ENCODE assay signal across 8 cellular contexts in genomic region chr5:41270423-41271251, GRCh38. TPM values are rescaled to one million over a fixed set of nuclear protein-coding genes. Genes with fewer than 3 reads are reported as not detected.
DNase-seq lines count a peak whose midpoint lies in the region; ATAC-seq and TF ChIP-seq lines count a peak whose summit lies in the region.

No MANE protein-coding gene starts in this region.

- no peaks in the 10 kb centered on the region for H3K27me3 Mint-ChIP-seq in Caco-2 (ENCODE audit: insufficient read depth, unreplicated experiment)
- H3K27me3 Mint-ChIP-seq in endodermal cell (ENCODE audit: insufficient read depth) = no peaks in the 10 kb centered on the region

- no peak overlapping the region for H2AK5ac ChIP-seq in mesendoderm (ENCODE audit: low read length)

- H4K8ac ChIP-seq in mesendoderm (ENCODE audit: low read depth, low read length) = no peak overlapping the region

- peak; percentile 64 for ATAC-seq in GM19043 (IDR thresholded peaks at IDR 0.05; ENCODE audit: low read depth, unreplicated experiment)
- ATAC-seq in HG03354 (IDR thresholded peaks at IDR 0.05; ENCODE audit: poor library complexity, severe bottlenecking, unreplicated experiment) = peak; percentile 90
- ATAC-seq in HG02571 (IDR thresholded peaks at IDR 0.05; ENCODE audit: unreplicated experiment) = no peak

- DNase-seq in Caco-2 = peak; percentile 46 to 60
- peak; percentile 67 for DNase-seq in endodermal cell
- DNase-seq in mesendoderm = peak; percentile 62
- no peak for DNase-seq in ecto neural progenitor cell (ENCODE audit: low spot score)

- H3K9ac ChIP-seq in OCI-LY1 (ENCODE audit: low read length) = no peak overlapping the region
- no peak overlapping the region for H3K9ac ChIP-seq in endodermal cell (ENCODE audit: extremely low read depth, low read length, poor library complexity, severe bottlenecking)
- H3K9ac ChIP-seq in mesendoderm (ENCODE audit: low read length) = no peak overlapping the region

- no peaks in the 10 kb centered on the region for H3K79me1 ChIP-seq in mesendoderm (ENCODE audit: low read length)

- H2AFZ ChIP-seq in OCI-LY1 (ENCODE audit: low read length) = no peak overlapping the region

- H3K79me2 ChIP-seq in OCI-LY1 (ENCODE audit: insufficient read depth, low read length) (no peaks in the 10 kb centered on the region), mesendoderm (ENCODE audit: control insufficient read depth, insufficient read depth, low read length) (no peaks in the 10 kb centered on the region)

- no peak overlapping the region for H2BK5ac ChIP-seq in mesendoderm (ENCODE audit: low read length)

- no peak overlapping the region for H3K4ac ChIP-seq in mesendoderm (ENCODE audit: low read depth, low read length)

- H4K5ac ChIP-seq in mesendoderm (ENCODE audit: low read length) = no peak overlapping the region

- H3K9me3 Mint-ChIP-seq in Caco-2 (ENCODE audit: unreplicated experiment) = no peaks in the 10 kb centered on the region
- no peaks in the 10 kb centered on the region for H3K9me3 Mint-ChIP-seq in endodermal cell

- no peak overlapping the region for H3K4me3 ChIP-seq in Caco-2 (ENCODE audit: low read depth, low read length)
- no peak overlapping the region for H3K4me3 ChIP-seq in OCI-LY1 (ENCODE audit: low read depth, low read length, poor library complexity, severe bottlenecking)
- no peak overlapping the region for H3K4me3 ChIP-seq in endodermal cell (ENCODE audit: low read length)
- H3K4me3 ChIP-seq in mesendoderm (ENCODE audit: low read length) = no peak overlapping the region

- H3F3A ChIP-seq in OCI-LY1 (ENCODE audit: insufficient read depth, low read length) = no peaks in the 10 kb centered on the region

- H3K18ac ChIP-seq in mesendoderm (ENCODE audit: low read length) = no peak overlapping the region

- H3K36me3 ChIP-seq in Caco-2 (ENCODE audit: control insufficient read depth, insufficient read depth, low read length) (no peaks in the 10 kb centered on the region), OCI-LY1 (ENCODE audit: insufficient read depth, low read length) (no peaks in the 10 kb centered on the region), endodermal cell (ENCODE audit: control insufficient read depth, insufficient read depth, low read length) (no peaks in the 10 kb centered on the region), mesendoderm (ENCODE audit: control insufficient read depth, insufficient read depth, low read length) (no peaks in the 10 kb centered on the region)

- H3K56ac ChIP-seq in mesendoderm (ENCODE audit: low read length) = no peak overlapping the region

- no peak overlapping the region for H3K23ac ChIP-seq in mesendoderm (ENCODE audit: low read length)

- no peak overlapping the region for H2BK15ac ChIP-seq in mesendoderm (replicated peaks; ENCODE audit: low read depth)

- POLR2A ChIA-PET in Caco-2 (lab: Charles Lee) = no interaction called here

- WGBS in endodermal cell (ENCODE audit: insufficient coverage in 1 of 2, insufficient read length in 1 of 2), 2 experiments = 57% methylated on average over 2 of the region's 2 CpGs; no CpG with 5 or more reads in 1 of the 2 experiments
- WGBS in mesendoderm (ENCODE audit: extremely low coverage, insufficient coverage, low lambda C conversion rate) = no CpG with 5 or more reads among the region's 2 CpGs

- no peaks in the 10 kb centered on the region for H3K36me3 Mint-ChIP-seq in Caco-2 (ENCODE audit: insufficient read depth, unreplicated experiment)
- H3K36me3 Mint-ChIP-seq in endodermal cell (ENCODE audit: low read depth) = no peaks in the 10 kb centered on the region

- no peak overlapping the region for H3K27ac Mint-ChIP-seq in Caco-2 (ENCODE audit: unreplicated experiment)
- H3K27ac Mint-ChIP-seq in endodermal cell = no peak overlapping the region

- H3K4me1 Mint-ChIP-seq in Caco-2 (ENCODE audit: low read depth, unreplicated experiment) = no peaks in the 10 kb centered on the region
- H3K4me1 Mint-ChIP-seq in endodermal cell = peaks cover 14% of the 10 kb centered on the region

- H3K4me3 Mint-ChIP-seq in Caco-2 (ENCODE audit: unreplicated experiment) (no peak overlapping the region), endodermal cell (no peak overlapping the region)

- H3K9me3 ChIP-seq in Caco-2 = no peaks in the 10 kb centered on the region
- no peaks in the 10 kb centered on the region for H3K9me3 ChIP-seq in OCI-LY1 (ENCODE audit: low read length)
- H3K9me3 ChIP-seq in endodermal cell (ENCODE audit: control insufficient read depth, low read length) = no peaks in the 10 kb centered on the region

- no peak overlapping the region for H2BK120ac ChIP-seq in mesendoderm (ENCODE audit: low read depth, low read length)

- TF ChIP-seq CTCF in Caco-2 (IDR thresholded peaks at IDR 0.05; ENCODE audit: insufficient read depth in 1 of 2, low read depth in 1 of 2, low read length in 1 of 2, severe bottlenecking in 1 of 2, unreplicated experiment in 1 of 2) = peak; percentile 76 to 82
- TF ChIP-seq CTCF in OCI-LY1 (IDR thresholded peaks at IDR 0.05; ENCODE audit: low read length) = peak; percentile 64
- peak; percentile 88 for TF ChIP-seq CTCF in endodermal cell (conservative IDR thresholded peaks at IDR 0.05)

- H3K27ac ChIP-seq in OCI-LY1 (ENCODE audit: low read depth, low read length, poor library complexity, severe bottlenecking) (no peak overlapping the region), endodermal cell (ENCODE audit: low read depth, low read length) (no peak overlapping the region), mesendoderm (ENCODE audit: low read depth, low read length) (no peak overlapping the region)

- CTCF ChIA-PET in Caco-2 (lab: Charles Lee) = interaction anchor here (0.6 to 1.3 kb wide), 9 partner anchors 9 to 573 kb away, joined by 3 to 9 read pairs (median 4); no protein-coding TSS in a partner anchor

- H3K27me3 ChIP-seq in Caco-2 (replicated peaks; ENCODE audit: control insufficient read depth, insufficient read depth, low read length) (no peaks in the 10 kb centered on the region), OCI-LY1 (ENCODE audit: insufficient read depth, low read length) (no peaks in the 10 kb centered on the region), endodermal cell (ENCODE audit: control insufficient read depth, insufficient read depth, low read length, poor library complexity, severe bottlenecking) (no peaks in the 10 kb centered on the region), mesendoderm (ENCODE audit: insufficient read depth, low read length, poor library complexity) (no peaks in the 10 kb centered on the region)

- no peak overlapping the region for H3K4me2 ChIP-seq in OCI-LY1 (ENCODE audit: low read length)
- no peak overlapping the region for H3K4me2 ChIP-seq in mesendoderm (ENCODE audit: low read length)

- no peaks in the 10 kb centered on the region for H4K20me1 ChIP-seq in OCI-LY1 (ENCODE audit: insufficient read depth, low read length)

- no peaks in the 10 kb centered on the region for H3K4me1 ChIP-seq in Caco-2
- H3K4me1 ChIP-seq in OCI-LY1 (ENCODE audit: insufficient read depth, low read length, severe bottlenecking) = no peaks in the 10 kb centered on the region
- H3K4me1 ChIP-seq in endodermal cell (ENCODE audit: control insufficient read depth, insufficient read depth, low read length) = peaks cover 4% of the 10 kb centered on the region
- no peaks in the 10 kb centered on the region for H3K4me1 ChIP-seq in mesendoderm (ENCODE audit: control insufficient read depth, low read depth, low read length)

- no peaks in the 10 kb centered on the region for H3K9me2 ChIP-seq in OCI-LY1 (ENCODE audit: low read depth, low read length)

- intact Hi-C loops in Caco-2 (cut with micrococcal nuclease; ENCODE audit: unreplicated experiment) = loop anchor here (1.0 to 5.0 kb wide), 5 partner anchors 67 to 573 kb away; no protein-coding TSS in a partner anchor

- BruUV-seq in Caco-2 (replicated peaks; lab: Mats Ljungman, UMichigan) = no TSS peak

RNA-seq across cellular contexts. Expression of gene C6, which starts 57.3 kb away (rescaled TPM):
- not detected in 2 replicates for total RNA-seq in Caco-2 (2022)
- total RNA-seq in endodermal cell = under 1 TPM in 1 of 2 donors, not detected in 1; 0.38 TPM
- not detected for polyA plus RNA-seq in endodermal cell (2013, experiment 1 of 2)
- not detected for polyA plus RNA-seq in endodermal cell (2013, experiment 2 of 2)
- not detected for polyA plus RNA-seq in mesendoderm (2013, experiment 1 of 2)
- not detected for polyA plus RNA-seq in mesendoderm (2013, experiment 2 of 2)
